Comparison of ENCODE assay signal across 8 cellular contexts in the genomic region with DNA sequence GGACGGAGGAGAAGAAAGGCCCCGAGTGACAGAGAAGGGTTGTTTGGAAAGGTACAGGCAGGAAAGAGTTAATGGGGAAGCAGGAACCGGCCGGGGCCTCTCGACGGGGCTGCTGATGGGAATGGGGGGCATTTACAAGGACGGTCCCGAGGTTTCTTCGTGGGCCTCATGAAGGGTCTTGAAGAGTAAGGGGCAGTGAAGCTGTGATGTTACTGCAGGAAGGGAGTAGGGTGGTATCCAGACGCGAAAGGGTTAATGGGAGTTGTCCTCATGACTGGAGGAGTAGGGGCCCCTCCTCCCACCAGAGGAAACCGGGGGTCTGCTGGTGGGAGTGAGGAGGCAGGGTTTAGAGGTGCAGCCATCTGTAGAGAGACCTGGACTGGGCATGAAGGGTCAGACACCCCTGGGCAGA. TPM values are rescaled to one million over a fixed set of nuclear protein-coding genes. Genes with fewer than 3 reads are reported as not detected.
DNase-seq lines count a peak whose midpoint lies in the region; ATAC-seq and TF ChIP-seq lines count a peak whose summit lies in the region.

No MANE protein-coding gene starts in this region.

- CTCF ChIA-PET in activated CD8-positive, alpha-beta memory T cell treated with anti-CD3 and anti-CD28 coated beads, Interleukin-2, amount 10 ng/mL, durations not matched to agents 7 days and 5 days (lab: Charles Lee) = interaction anchor here (1.0 to 6.7 kb wide), 6 partner anchors 8 to 104 kb away, joined by 3 to 35 read pairs (median 22); partner anchors contain the start of genes ITGA3 and PPP1R9B
- CTCF ChIA-PET in MCF 10A (lab: Yijun Ruan, JAX) = interaction anchor here (0.6 to 4.9 kb wide), 8 partner anchors 8 to 258 kb away, joined by 3 to 79 read pairs (median 9); partner anchors contain the start of gene PPP1R9B

- peak overlapping the region; percentile 91 for H3K27ac Mint-ChIP-seq in activated CD8-positive, alpha-beta memory T cell treated with anti-CD3 and anti-CD28 coated beads, Interleukin-2, amount 10 ng/mL, durations not matched to agents 7 days and 5 days
- peak overlapping the region; percentile 82 for H3K27ac Mint-ChIP-seq in MCF 10A (ENCODE audit: low read depth, unreplicated experiment)

- H3K27me3 Mint-ChIP-seq in activated CD8-positive, alpha-beta memory T cell treated with anti-CD3 and anti-CD28 coated beads, Interleukin-2, amount 10 ng/mL, durations not matched to agents 7 days and 5 days = no peaks in the 10 kb centered on the region
- H3K27me3 Mint-ChIP-seq in MCF 10A (ENCODE audit: insufficient read depth, unreplicated experiment) = no peaks in the 10 kb centered on the region

- no peak for ATAC-seq in activated CD8-positive, alpha-beta memory T cell treated with anti-CD3 and anti-CD28 coated beads, Interleukin-2, amount 10 ng/mL, durations not matched to agents 7 days and 5 days
- ATAC-seq in lung (ENCODE audit: insufficient read depth, low FRiP score) (no peak), upper lobe of left lung (ENCODE audit: low FRiP score in 2 of 2) (no peak), GM18858 (IDR thresholded peaks at IDR 0.05; ENCODE audit: unreplicated experiment) (no peak)

- no peak for TF ChIP-seq POLR2A in upper lobe of left lung (IDR thresholded peaks at IDR 0.05)
- no peak for TF ChIP-seq POLR2A in erythroblast (IDR thresholded peaks at IDR 0.05; ENCODE audit: low read length)

- H3K4me1 ChIP-seq in lung (ENCODE audit: control insufficient read depth in 2 of 2, insufficient read depth in 2 of 2, low read length in 2 of 2) (peaks cover 4 to 7% of the 10 kb centered on the region in 2 donors), upper lobe of left lung (peaks cover 13 to 27% (median 17%) of the 10 kb centered on the region in 4 donors)

- peak overlapping the region; percentile 96 for H3K4me3 Mint-ChIP-seq in activated CD8-positive, alpha-beta memory T cell treated with anti-CD3 and anti-CD28 coated beads, Interleukin-2, amount 10 ng/mL, durations not matched to agents 7 days and 5 days
- peak overlapping the region; percentile 92 for H3K4me3 Mint-ChIP-seq in MCF 10A (ENCODE audit: unreplicated experiment)

- WGBS in lung, 2 donors = 1% methylated on average over 12 of the region's 12 CpGs
- 1 to 2% methylated on average over 12 of the region's 12 CpGs for WGBS in upper lobe of left lung, 2 donors

- no peak for DNase-seq in activated CD8-positive, alpha-beta memory T cell treated with anti-CD3 and anti-CD28 coated beads, Interleukin-2, amount 10 ng/mL, durations not matched to agents 7 days and 5 days
- DNase-seq in activated CD8-positive, alpha-beta memory T cell treated with anti-CD3 and anti-CD28 coated beads for 24 hours = no peak
- DNase-seq in MCF 10A (ENCODE audit: unreplicated experiment) (no peak), lung (ENCODE audit: low spot score) (no peak), upper lobe of left lung (no peak), erythroblast (lab: John Stamatoyannopoulos, UW) (no peak)
- no peak for DNase-seq in activated CD4-positive, alpha-beta T cell treated with anti-CD3 and anti-CD28 coated beads for 48 hours

- no peaks in the 10 kb centered on the region for H3K9me3 Mint-ChIP-seq in activated CD8-positive, alpha-beta memory T cell treated with anti-CD3 and anti-CD28 coated beads, Interleukin-2, amount 10 ng/mL, durations not matched to agents 7 days and 5 days (ENCODE audit: low read depth)
- H3K9me3 Mint-ChIP-seq in MCF 10A (ENCODE audit: unreplicated experiment) = no peaks in the 10 kb centered on the region

- H3K36me3 ChIP-seq in lung (ENCODE audit: control insufficient read depth in 2 of 2, insufficient read depth in 2 of 2, low read length in 2 of 2) (peaks cover 4 to 15% of the 10 kb centered on the region in 2 donors), upper lobe of left lung (peaks cover 0 to 32% (median 22%) of the 10 kb centered on the region in 4 donors)

- TF ChIP-seq CTCF in MCF 10A (IDR thresholded peaks at IDR 0.05; ENCODE audit: unreplicated experiment) (no peak), lung (IDR thresholded peaks at IDR 0.05; ENCODE audit: control extremely low read depth, extremely low read depth) (no peak), upper lobe of left lung (IDR thresholded peaks at IDR 0.05) (no peak)

- H3K4me3 ChIP-seq in lung (peak overlapping the region; percentile 81), upper lobe of left lung (peak overlapping the region; percentile 75 to 98 (median 88))

- no peak for TF ChIP-seq EP300 in upper lobe of left lung (IDR thresholded peaks at IDR 0.05)

- H3K27me3 ChIP-seq in lung (ENCODE audit: control insufficient read depth, insufficient read depth) (no peaks in the 10 kb centered on the region), upper lobe of left lung (no peaks in the 10 kb centered on the region)

- intact Hi-C loops in MCF 10A (cut with micrococcal nuclease) = loop anchor here (2.0 kb wide), 1 partner anchor 69 kb away; no protein-coding TSS in a partner anchor

- H3K36me3 Mint-ChIP-seq in activated CD8-positive, alpha-beta memory T cell treated with anti-CD3 and anti-CD28 coated beads, Interleukin-2, amount 10 ng/mL, durations not matched to agents 7 days and 5 days = no peaks in the 10 kb centered on the region
- peaks cover 51% of the 10 kb centered on the region for H3K36me3 Mint-ChIP-seq in MCF 10A (ENCODE audit: insufficient read depth, unreplicated experiment)

- H3K27ac ChIP-seq in lung (ENCODE audit: low read depth in 1 of 2, low read length in 1 of 2) (peak overlapping the region; percentile 87 to 95), upper lobe of left lung (peak overlapping the region; percentile 57 to 90 (median 84))

- POLR2A ChIA-PET in MCF 10A (lab: Yijun Ruan, JAX) = interaction anchor here (0.6 to 6.2 kb wide), 8 partner anchors 9 to 193 kb away, joined by 3 to 77 read pairs (median 3); partner anchors contain the start of gene ITGA3

- H3K4me1 Mint-ChIP-seq in activated CD8-positive, alpha-beta memory T cell treated with anti-CD3 and anti-CD28 coated beads, Interleukin-2, amount 10 ng/mL, durations not matched to agents 7 days and 5 days = peaks cover 31% of the 10 kb centered on the region
- H3K4me1 Mint-ChIP-seq in MCF 10A (ENCODE audit: insufficient read depth, unreplicated experiment) = peaks cover 24% of the 10 kb centered on the region

- H3K9me3 ChIP-seq in lung (ENCODE audit: control insufficient read depth in 2 of 2, insufficient read depth in 1 of 2, low read length in 1 of 2) = no peaks in the 10 kb centered on the region
- no peaks in the 10 kb centered on the region for H3K9me3 ChIP-seq in upper lobe of left lung

- no TSS peak for BruUV-seq in MCF 10A (replicated peaks; lab: Mats Ljungman, UMichigan)

RNA-seq across cellular contexts. Expression of gene PDK2, which starts 0.5 kb away (rescaled TPM):
- 10 to 100 TPM; 13.6 to 20.9 TPM for total RNA-seq in activated CD8-positive, alpha-beta memory T cell treated with anti-CD3 and anti-CD28 coated beads, Interleukin-2, amount 10 ng/mL, durations not matched to agents 7 days and 5 days
- total RNA-seq in MCF 10A (2022) (9.9 and 11.2 TPM in 2 replicates), lung (10 to 100 TPM; 23.2 to 27.8 TPM), upper lobe of left lung (10 to 100 TPM; 15.7 to 80.7 (median 34.9) TPM)
- polyA plus RNA-seq in lung = 10 to 100 TPM in 1 of 2 donors, 1 to 10 TPM in 1; 10.0 to 15.7 TPM

RNA-seq across cellular contexts. Expression of gene SAMD14, which starts 34.3 kb away (rescaled TPM):
- total RNA-seq in activated CD8-positive, alpha-beta memory T cell treated with anti-CD3 and anti-CD28 coated beads, Interleukin-2, amount 10 ng/mL, durations not matched to agents 7 days and 5 days = 1 to 10 TPM in 1 of 2 experiments, under 1 TPM in 1; 0.35 to 1.1 TPM
- total RNA-seq in MCF 10A (2022) (0.09 TPM in 1 of 2 replicates, not detected in the other), lung (1 to 10 TPM; 3.3 to 4.4 TPM), upper lobe of left lung (10 to 100 TPM in 2 of 6 donors, 1 to 10 TPM in 3, under 1 TPM in 1; 0.49 to 16.8 (median 5.6) TPM)
- 1 to 10 TPM; 3.9 to 6.2 TPM for polyA plus RNA-seq in lung

RNA-seq across cellular contexts. Expression of gene ITGA3, which starts 39.7 kb away (rescaled TPM):
- 10 to 100 TPM; 10.3 to 11.3 TPM for total RNA-seq in activated CD8-positive, alpha-beta memory T cell treated with anti-CD3 and anti-CD28 coated beads, Interleukin-2, amount 10 ng/mL, durations not matched to agents 7 days and 5 days
- total RNA-seq in MCF 10A (2022) (588 and 717 TPM in 2 replicates), lung (100 to 1,000 TPM; 142 to 204 TPM), upper lobe of left lung (100 to 1,000 TPM; 193 to 469 (median 350) TPM)
- 100 to 1,000 TPM in 1 of 2 donors, 10 to 100 TPM in 1; 83.9 to 123 TPM for polyA plus RNA-seq in lung

RNA-seq across cellular contexts. Expression of gene PPP1R9B, which starts 54.8 kb away (rescaled TPM):
- 100 to 1,000 TPM; 108 to 121 TPM for total RNA-seq in activated CD8-positive, alpha-beta memory T cell treated with anti-CD3 and anti-CD28 coated beads, Interleukin-2, amount 10 ng/mL, durations not matched to agents 7 days and 5 days
- total RNA-seq in MCF 10A (2022) = 33.4 and 34.8 TPM in 2 replicates
- 10 to 100 TPM; 31.7 to 77.4 TPM for total RNA-seq in lung
- polyA plus RNA-seq in lung = 10 to 100 TPM; 38.1 to 61.5 TPM
- total RNA-seq in upper lobe of left lung = 100 to 1,000 TPM in 1 of 6 donors, 10 to 100 TPM in 5; 37.5 to 121 (median 74.7) TPM

Comparison
In these comparisons a context has a peak if more than half of its experiments do, and no peak if none do; other contexts are left out.
1. RNA of gene ITGA3, which starts 39.7 kb away (total RNA-seq): 588 to 717 TPM in MCF 10A, 193 to 469 TPM in upper lobe of left lung and 142 to 204 TPM in lung; 10.3 to 11.3 TPM in activated CD8-positive, alpha-beta memory T cell treated with anti-CD3 and anti-CD28 coated beads, Interleukin-2, amount 10 ng/mL, durations not matched to agents 7 days and 5 days; every median in the first group is over 10 times any median in the second.